Comparison of ENCODE assay signal across 8 cellular contexts in genomic region chr1:154736840-154737239, GRCh38.
A peak's percentile ranks its signal among the peaks of the same experiment; 100 is the strongest.
DNase-seq lines count a peak whose midpoint lies in the region; ATAC-seq and TF ChIP-seq lines count a peak whose summit lies in the region.

No MANE protein-coding gene starts in this region.

- POLR2A ChIA-PET in activated CD4-positive, alpha-beta memory T cell treated with anti-CD3 and anti-CD28 coated beads for 36 hours (lab: Charles Lee): interaction anchor here (0.6 to 0.9 kb wide), 2 partner anchors 8 to 92 kb away, joined by 3 read pairs; no protein-coding TSS in a partner anchor
- POLR2A ChIA-PET in activated CD4-positive, alpha-beta memory T cell treated with anti-CD3 and anti-CD28 coated beads, Interleukin-2, amount 10 ng/mL, durations not matched to agents 7 days and 5 days (lab: Charles Lee): interaction anchor here (0.6 kb wide), 1 partner anchor 12 kb away, joined by 3 read pairs; no protein-coding TSS in a partner anchor

- CTCF ChIA-PET in activated CD4-positive, alpha-beta memory T cell treated with anti-CD3 and anti-CD28 coated beads for 36 hours (lab: Charles Lee): interaction anchor here (1.0 to 1.6 kb wide), 4 partner anchors 8 to 127 kb away, joined by 4 to 9 read pairs (median 4); no protein-coding TSS in a partner anchor
- CTCF ChIA-PET in activated CD4-positive, alpha-beta memory T cell treated with anti-CD3 and anti-CD28 coated beads, Interleukin-2, amount 10 ng/mL, durations not matched to agents 7 days and 5 days (lab: Charles Lee): interaction anchor here (1.0 kb wide), 1 partner anchor 23 kb away, joined by 3 read pairs; no protein-coding TSS in a partner anchor

- peak overlapping the region; percentile 35 for H3K27ac Mint-ChIP-seq in activated CD4-positive, alpha-beta memory T cell treated with anti-CD3 and anti-CD28 coated beads for 36 hours
- H3K27ac Mint-ChIP-seq in activated CD4-positive, alpha-beta memory T cell treated with anti-CD3 and anti-CD28 coated beads, Interleukin-2, amount 10 ng/mL, durations not matched to agents 7 days and 5 days: no peak overlapping the region

- H3K27ac ChIP-seq in RWPE2 (ENCODE audit: poor library complexity, severe bottlenecking) (no peak overlapping the region), epithelial cell of prostate (no peak overlapping the region)

- ATAC-seq in RWPE2 (ENCODE audit: low read depth) (peak; percentile 89), GM18867 (IDR thresholded peaks at IDR 0.05; ENCODE audit: unreplicated experiment) (no peak)

- H3K9me3 Mint-ChIP-seq in activated CD4-positive, alpha-beta memory T cell treated with anti-CD3 and anti-CD28 coated beads for 36 hours: no peaks in the 10 kb centered on the region
- H3K9me3 Mint-ChIP-seq in activated CD4-positive, alpha-beta memory T cell treated with anti-CD3 and anti-CD28 coated beads, Interleukin-2, amount 10 ng/mL, durations not matched to agents 7 days and 5 days: peaks cover under 1% of the 10 kb centered on the region

- H3K36me3 ChIP-seq in RWPE2 (ENCODE audit: low read depth): no peaks in the 10 kb centered on the region

- H3K4me1 Mint-ChIP-seq in activated CD4-positive, alpha-beta memory T cell treated with anti-CD3 and anti-CD28 coated beads for 36 hours (ENCODE audit: low read depth): peaks cover 42% of the 10 kb centered on the region
- H3K4me1 Mint-ChIP-seq in activated CD4-positive, alpha-beta memory T cell treated with anti-CD3 and anti-CD28 coated beads, Interleukin-2, amount 10 ng/mL, durations not matched to agents 7 days and 5 days: peaks cover 20% of the 10 kb centered on the region

- DNase-seq in activated CD4-positive, alpha-beta memory T cell treated with anti-CD3 and anti-CD28 coated beads for 36 hours: peak; percentile 82
- DNase-seq in activated CD4-positive, alpha-beta memory T cell treated with anti-CD3 and anti-CD28 coated beads, Interleukin-2, amount 10 ng/mL, durations not matched to agents 7 days and 5 days: no peak
- DNase-seq in RWPE2 (ENCODE audit: low spot score): no peak
- peak; percentile 29 for DNase-seq in epithelial cell of prostate (ENCODE audit: low read depth, low spot score)
- DNase-seq in stimulated activated CD8-positive, alpha-beta memory T cell treated with anti-CD3 and anti-CD28 coated beads, Interleukin-4, amount 100 ng/mL, for 48 hours: peak; percentile 72
- DNase-seq in GOT3 (lab: John Stamatoyannopoulos, UW): no peak
- DNase-seq in NAMALWA (ENCODE audit: low spot score): no peak

- H3K4me3 Mint-ChIP-seq in activated CD4-positive, alpha-beta memory T cell treated with anti-CD3 and anti-CD28 coated beads for 36 hours: no peak overlapping the region
- no peak overlapping the region for H3K4me3 Mint-ChIP-seq in activated CD4-positive, alpha-beta memory T cell treated with anti-CD3 and anti-CD28 coated beads, Interleukin-2, amount 10 ng/mL, durations not matched to agents 7 days and 5 days

- H3K27me3 Mint-ChIP-seq in activated CD4-positive, alpha-beta memory T cell treated with anti-CD3 and anti-CD28 coated beads for 36 hours: peaks cover 25% of the 10 kb centered on the region
- peaks cover 88% of the 10 kb centered on the region for H3K27me3 Mint-ChIP-seq in activated CD4-positive, alpha-beta memory T cell treated with anti-CD3 and anti-CD28 coated beads, Interleukin-2, amount 10 ng/mL, durations not matched to agents 7 days and 5 days

- no peak for TF ChIP-seq CTCF in RWPE2 (IDR thresholded peaks at IDR 0.05; ENCODE audit: poor library complexity, severe bottlenecking)

- H3K9me3 ChIP-seq in RWPE2 (ENCODE audit: severe bottlenecking): no peaks in the 10 kb centered on the region

- H3K4me1 ChIP-seq in RWPE2 (ENCODE audit: insufficient read depth, poor library complexity, severe bottlenecking): peaks cover 2% of the 10 kb centered on the region

- intact Hi-C loops in activated CD4-positive, alpha-beta memory T cell treated with anti-CD3 and anti-CD28 coated beads for 36 hours (cut with micrococcal nuclease): loop anchor here (1.0 to 2.0 kb wide), 2 partner anchors 22 to 54 kb away; no protein-coding TSS in a partner anchor

- no peaks in the 10 kb centered on the region for H3K36me3 Mint-ChIP-seq in activated CD4-positive, alpha-beta memory T cell treated with anti-CD3 and anti-CD28 coated beads for 36 hours
- H3K36me3 Mint-ChIP-seq in activated CD4-positive, alpha-beta memory T cell treated with anti-CD3 and anti-CD28 coated beads, Interleukin-2, amount 10 ng/mL, durations not matched to agents 7 days and 5 days (ENCODE audit: low read depth): no peaks in the 10 kb centered on the region

- peaks cover 12% of the 10 kb centered on the region for H3K27me3 ChIP-seq in RWPE2 (ENCODE audit: insufficient read depth, poor library complexity, severe bottlenecking)

- H3K4me3 ChIP-seq in RWPE2 (ENCODE audit: severe bottlenecking): no peak overlapping the region

Comparison
In these comparisons a context has a peak if more than half of its experiments do, and no peak if none do; other contexts are left out.
1. DNase-seq: peak in activated CD4-positive, alpha-beta memory T cell treated with anti-CD3 and anti-CD28 coated beads for 36 hours (single experiment), epithelial cell of prostate (single experiment) and stimulated activated CD8-positive, alpha-beta memory T cell treated with anti-CD3 and anti-CD28 coated beads, Interleukin-4, amount 100 ng/mL, for 48 hours (single experiment); none in activated CD4-positive, alpha-beta memory T cell treated with anti-CD3 and anti-CD28 coated beads, Interleukin-2, amount 10 ng/mL, durations not matched to agents 7 days and 5 days (single experiment), RWPE2 (single experiment), GOT3 (single experiment) and NAMALWA (single experiment).